Comparison of ENCODE assay signal across 9 cellular contexts in the genomic region with DNA sequence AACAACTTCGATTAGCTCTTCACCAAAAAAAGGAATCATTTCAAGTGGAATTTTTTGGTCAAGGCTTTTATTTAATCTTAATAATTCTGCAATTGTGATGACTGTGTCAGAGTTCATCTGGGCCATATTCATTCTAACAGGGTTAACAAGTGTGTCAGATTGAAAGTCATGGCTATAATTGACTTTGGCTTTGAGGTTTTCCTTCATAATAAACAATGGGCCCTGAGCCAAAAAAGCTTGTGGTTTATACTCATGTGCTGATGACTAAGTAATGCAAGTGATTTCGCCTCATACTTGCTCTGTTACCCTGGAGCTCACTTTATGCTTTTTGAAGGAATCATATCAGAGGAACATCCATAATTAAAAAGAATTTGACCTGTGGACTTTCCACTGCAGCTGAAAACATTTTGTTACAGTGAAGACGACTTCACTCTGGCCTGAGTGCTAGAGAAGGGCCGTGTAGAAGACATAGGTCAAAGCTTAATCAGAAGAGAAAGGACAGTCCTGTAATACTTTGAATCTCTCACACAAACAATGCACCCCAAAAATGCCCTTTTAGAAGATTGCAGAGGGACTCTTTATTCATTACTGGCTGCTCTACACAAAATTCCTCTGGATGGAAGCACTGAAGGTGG.
DNase-seq lines count a peak whose midpoint lies in the region; ATAC-seq and TF ChIP-seq lines count a peak whose summit lies in the region.
"Had no signal": no experiment of that assay in that cellular context is flagged by ENCODE, and none has a peak within 500 bp of the region (broad histone marks: within the 10 kb centered on the region; RNA-seq: fewer than 3 reads in every experiment).

No MANE protein-coding gene starts in this region.

- peaks cover 0 to 6% of the 10 kb centered on the region in 2 donors for H3K4me1 ChIP-seq in uterus

- TF ChIP-seq CTCF in uterus (IDR thresholded peaks at IDR 0.05): no peak

- no peaks in the 10 kb centered on the region for H3K36me3 ChIP-seq in uterus

- no peaks in the 10 kb centered on the region for H3K9me3 ChIP-seq in uterus

- no peak overlapping the region for H3K4me3 ChIP-seq in uterus
- H3K4me3 ChIP-seq: skin epidermis had no signal

- peak overlapping the region; percentile 53 to 55 for H3K27ac ChIP-seq in uterus

- no peak for TF ChIP-seq POLR2A in uterus (IDR thresholded peaks at IDR 0.05)

- H3K27me3 ChIP-seq in uterus: no peaks in the 10 kb centered on the region

- ATAC-seq in GM21423 (IDR thresholded peaks at IDR 0.05; ENCODE audit: unreplicated experiment): peak; percentile 80

- DNase-seq in GM04504 (ENCODE audit: low read depth): peak; percentile 91
- DNase-seq in HS-27A (ENCODE audit: low read depth): peak; percentile 90
- peak; percentile 13 to 72 for DNase-seq in SW 1271 (lab: John Stamatoyannopoulos, UW)
- peak; percentile 97 for DNase-seq in foreskin melanocyte
- DNase-seq in uterus: peak in 1 of 2 donors; percentile 24
- no peak for DNase-seq in DMS153 (lab: John Stamatoyannopoulos, UW)
- no peak for DNase-seq in COLO668 (lab: John Stamatoyannopoulos, UW; ENCODE audit: unreplicated experiment)

- intact Hi-C loops in uterus (cut with DNase I; ENCODE audit: low total_unique reads): no loop called here

Comparison
In these comparisons a context has a peak if more than half of its experiments do, and no peak if none do; other contexts are left out.
1. DNase-seq: peak in GM04504 (single experiment), HS-27A (single experiment), SW 1271 (2 of 2) and foreskin melanocyte (single experiment); none in DMS153 (single experiment) and COLO668 (single experiment).